9 cellular contexts compared by ENCODE assay signal in genomic region chr1:148529101-148529567, GRCh38. TPM values are rescaled to one million over a fixed set of nuclear protein-coding genes. Genes with fewer than 3 reads are reported as not detected.
A peak's percentile ranks its signal among the peaks of the same experiment; 100 is the strongest.
DNase-seq lines count a peak whose midpoint lies in the region; ATAC-seq, FAIRE-seq and TF ChIP-seq lines count a peak whose summit lies in the region.
"Not testable (repeated sequence)": the region's sequence is repeated elsewhere in the genome, so short reads cannot be mapped to it uniquely, and the experiment has no call there.
"Had no signal": no experiment of that assay in that cellular context is flagged by ENCODE, and none has a peak within 500 bp of the region (broad histone marks: within the 10 kb centered on the region; RNA-seq: fewer than 3 reads in every experiment).

No MANE protein-coding gene starts in this region.

- H2AFZ ChIP-seq in GM12878 (ENCODE audit: control insufficient read depth, low read depth, low read length) = not testable (repeated sequence)

- in situ Hi-C loops in GM12878 (cut with MboI) = not testable (repeated sequence)

- peak; percentile 25 for DNase-seq in AG09319 (ENCODE audit: extremely low read depth, low read depth)
- peak; percentile 69 for DNase-seq in HS-5 (ENCODE audit: low read depth)
- DNase-seq in Peyer's patch = peak; percentile 17 to 55 (median 35)
- peak; percentile 84 for DNase-seq in activated CD8-positive, alpha-beta T cell treated with anti-CD3 and anti-CD28 coated beads for 36 hours
- not testable (repeated sequence) for DNase-seq in GM12878 (ENCODE audit: low read depth, low spot score)
- peak; percentile 50 to 80 (median 72) for DNase-seq in naive thymus-derived CD4-positive, alpha-beta T cell
- DNase-seq in stimulated activated CD4-positive, alpha-beta T cell treated with anti-CD3 and anti-CD28 coated beads, Interleukin-4, amount 100 ng/mL, for 48 hours (ENCODE audit: low read depth in 2 of 2) = peak; percentile 49 to 67

- not testable (repeated sequence) for TF ChIP-seq CTCF in AG09319 (IDR thresholded peaks at IDR 0.05; ENCODE audit: low read depth, low read length); activated CD8-positive, alpha-beta T cell treated with anti-CD3 and anti-CD28 coated beads for 36 hours (IDR thresholded peaks at IDR 0.05); GM12878 (IDR thresholded peaks at IDR 0.05 in 2 of 3, conservative IDR thresholded peaks at IDR 0.05 in 1 of 3; ENCODE audit: control insufficient read depth in 2 of 3, extremely low read depth in 1 of 3, insufficient read depth in 1 of 3, low read depth in 3 of 3, low read length in 3 of 3); gastroesophageal sphincter (IDR thresholded peaks at IDR 0.05)
- peak in 1 of 6 experiments; percentile 4 for TF ChIP-seq CTCF in Peyer's patch (IDR thresholded peaks at IDR 0.05)

- peak overlapping the region; percentile 28 to 46 (median 38) for H3K4me3 ChIP-seq in Peyer's patch
- not testable (repeated sequence) for H3K4me3 ChIP-seq in GM12878; naive thymus-derived CD4-positive, alpha-beta T cell (ENCODE audit: low read length)
- H3K4me3 ChIP-seq in gastroesophageal sphincter = peak overlapping the region; percentile 17 to 43

- H3K79me2 ChIP-seq in GM12878 (ENCODE audit: control insufficient read depth, insufficient read depth, low read length) = not testable (repeated sequence)

- not testable (repeated sequence) for H3K36me3 ChIP-seq in Peyer's patch; GM12878 (ENCODE audit: control insufficient read depth in 2 of 2, insufficient read depth in 2 of 2, low read length in 1 of 2); gastroesophageal sphincter; naive thymus-derived CD4-positive, alpha-beta T cell (ENCODE audit: control insufficient read depth in 2 of 3, insufficient read depth in 3 of 3, low read length in 3 of 3)

- H3K4me2 ChIP-seq in GM12878 (ENCODE audit: control insufficient read depth, insufficient read depth) = not testable (repeated sequence)

- not testable (repeated sequence) for TF ChIP-seq RAD21 in GM12878 (IDR thresholded peaks at IDR 0.05; ENCODE audit: insufficient read depth, low read depth, low read length)

- intact Hi-C loops in activated CD8-positive, alpha-beta T cell treated with anti-CD3 and anti-CD28 coated beads for 36 hours (cut with micrococcal nuclease) = not testable (repeated sequence)
- intact Hi-C loops in GM12878 (cut with micrococcal nuclease; ENCODE audit: unreplicated experiment) = loop anchor here (10.0 kb wide), 1 partner anchor 194 kb away; no protein-coding TSS in a partner anchor
- intact Hi-C loops in naive thymus-derived CD4-positive, alpha-beta T cell (cut with micrococcal nuclease) = loop anchor here (10.0 kb wide), 1 partner anchor 154 kb away; no protein-coding TSS in a partner anchor

- not testable (repeated sequence) for H3K9ac ChIP-seq in GM12878 (ENCODE audit: control insufficient read depth, insufficient read depth, low read length)

- not testable (repeated sequence) for TF ChIP-seq EP300 in GM12878 (IDR thresholded peaks at IDR 0.05; ENCODE audit: borderline replicate concordance in 1 of 2, control insufficient read depth in 1 of 2, low read depth in 2 of 2, low read length in 2 of 2); gastroesophageal sphincter (IDR thresholded peaks at IDR 0.05)

- RAD21 ChIA-PET in GM12878 (lab: Charles Lee; ENCODE audit: unreplicated experiment) = not testable (repeated sequence)

- H3K9me3 Mint-ChIP-seq in activated CD8-positive, alpha-beta T cell treated with anti-CD3 and anti-CD28 coated beads for 36 hours; naive thymus-derived CD4-positive, alpha-beta T cell: not testable (repeated sequence)

- not testable (repeated sequence) for H4K20me1 ChIP-seq in GM12878 (ENCODE audit: control insufficient read depth, insufficient read depth)

- H3K4me1 Mint-ChIP-seq in activated CD8-positive, alpha-beta T cell treated with anti-CD3 and anti-CD28 coated beads for 36 hours (ENCODE audit: low read depth); naive thymus-derived CD4-positive, alpha-beta T cell: not testable (repeated sequence)

- H3K9me3 ChIP-seq in Peyer's patch; GM12878 (replicated peaks; ENCODE audit: control insufficient read depth, insufficient read depth, low read length); gastroesophageal sphincter; naive thymus-derived CD4-positive, alpha-beta T cell (ENCODE audit: control insufficient read depth in 2 of 3, low read length in 3 of 3): not testable (repeated sequence)

- WGBS in GM12878 (ENCODE audit: insufficient coverage, insufficient replicate concordance, low lambda C conversion rate, missing lambda C conversion rate) = 17% methylated on average over 15 of the region's 25 CpGs
- WGBS in gastroesophageal sphincter (ENCODE audit: low coverage in 1 of 2), 2 donors = 0% methylated on average over 4 of the region's 25 CpGs

- not testable (repeated sequence) for BruUV-seq in GM12878 (replicated peaks; lab: Mats Ljungman, UMichigan)

- H3K27me3 ChIP-seq in Peyer's patch; GM12878 (replicated peaks in 1 of 2; ENCODE audit: control insufficient read depth in 2 of 2, insufficient read depth in 2 of 2, low read length in 1 of 2); gastroesophageal sphincter; naive thymus-derived CD4-positive, alpha-beta T cell (ENCODE audit: control insufficient read depth in 2 of 2, insufficient read depth in 2 of 2, low read length in 2 of 2): not testable (repeated sequence)

- TF ChIP-seq POLR2A in Peyer's patch (IDR thresholded peaks at IDR 0.05); GM12878 (IDR thresholded peaks at IDR 0.05; ENCODE audit: low read depth, low read length); gastroesophageal sphincter (IDR thresholded peaks at IDR 0.05): not testable (repeated sequence)

- H3K36me3 Mint-ChIP-seq in activated CD8-positive, alpha-beta T cell treated with anti-CD3 and anti-CD28 coated beads for 36 hours (ENCODE audit: low read depth); naive thymus-derived CD4-positive, alpha-beta T cell: not testable (repeated sequence)

- SMC1A ChIA-PET in GM12878 (lab: Charles Lee; ENCODE audit: uncharacterized antibody, unreplicated experiment) = not testable (repeated sequence)

- not testable (repeated sequence) for FAIRE-seq in GM12878 (lab: Jason Lieb, UNC)

- H3K4me3 Mint-ChIP-seq in activated CD8-positive, alpha-beta T cell treated with anti-CD3 and anti-CD28 coated beads for 36 hours = peak overlapping the region; percentile 66
- H3K4me3 Mint-ChIP-seq in naive thymus-derived CD4-positive, alpha-beta T cell = peak overlapping the region; percentile 69 to 89 (median 80)

- H3K27me3 Mint-ChIP-seq in activated CD8-positive, alpha-beta T cell treated with anti-CD3 and anti-CD28 coated beads for 36 hours; naive thymus-derived CD4-positive, alpha-beta T cell: not testable (repeated sequence)

- not testable (repeated sequence) for H3K4me1 ChIP-seq in Peyer's patch; GM12878 (ENCODE audit: control insufficient read depth, insufficient read depth, low read length); gastroesophageal sphincter; naive thymus-derived CD4-positive, alpha-beta T cell (ENCODE audit: control insufficient read depth in 2 of 2, insufficient read depth in 2 of 2, low read length in 2 of 2)

- POLR2A ChIA-PET in activated CD8-positive, alpha-beta T cell treated with anti-CD3 and anti-CD28 coated beads for 36 hours (lab: Charles Lee); GM12878 (lab: Charles Lee); naive thymus-derived CD4-positive, alpha-beta T cell (lab: Charles Lee): not testable (repeated sequence)

- not testable (repeated sequence) for ATAC-seq in activated CD8-positive, alpha-beta T cell treated with anti-CD3 and anti-CD28 coated beads for 36 hours; GM12878; gastroesophageal sphincter; naive thymus-derived CD4-positive, alpha-beta T cell

- H3K27ac ChIP-seq in Peyer's patch (peak overlapping the region in 3 of 4 donors; percentile 9 to 52 (median 44)), gastroesophageal sphincter (peak overlapping the region; percentile 6 to 71 (median 64))
- H3K27ac ChIP-seq in GM12878 (ENCODE audit: control insufficient read depth, insufficient read depth) = not testable (repeated sequence)
- H3K27ac ChIP-seq in naive thymus-derived CD4-positive, alpha-beta T cell (ENCODE audit: low read depth, low read length) = peak overlapping the region; percentile 14

- peak overlapping the region; percentile 70 for H3K27ac Mint-ChIP-seq in activated CD8-positive, alpha-beta T cell treated with anti-CD3 and anti-CD28 coated beads for 36 hours
- peak overlapping the region; percentile 74 to 95 (median 92) for H3K27ac Mint-ChIP-seq in naive thymus-derived CD4-positive, alpha-beta T cell

- CTCF ChIA-PET in activated CD8-positive, alpha-beta T cell treated with anti-CD3 and anti-CD28 coated beads for 36 hours (lab: Charles Lee); GM12878 (lab: Yijun Ruan, JAX); naive thymus-derived CD4-positive, alpha-beta T cell (lab: Charles Lee): not testable (repeated sequence)

RNA-seq across cellular contexts. Expression of gene PPIAL4G, which starts 46.0 kb away (rescaled TPM):
- total RNA-seq in Peyer's patch = not detected
- under 1 TPM in 1 of 2 experiments, not detected in 1; 0.07 TPM for total RNA-seq in activated CD8-positive, alpha-beta T cell treated with anti-CD3 and anti-CD28 coated beads for 36 hours
- not detected in 2 replicates for total RNA-seq in GM12878 (2013; cell fraction: nucleolus; rRNA removed)
- not detected in 2 replicates for total RNA-seq in GM12878 (2014; rRNA removed)
- not detected in 2 replicates for total RNA-seq in GM12878 (2014; rRNA removed; fragmentation: Illumina TruSeq; extraction: Trizol)
- total RNA-seq in GM12878 (2021) = not detected in 2 replicates
- not detected for polyA plus RNA-seq in GM12878 (2011; ENCODE audit: low read depth)
- polyA plus RNA-seq in GM12878 (2011; rRNA removed) = not detected in 2 replicates
- not detected in 2 replicates for polyA plus RNA-seq in GM12878 (2011; cell fraction: cytosol; rRNA removed)
- not detected in 2 replicates for polyA plus RNA-seq in GM12878 (2011; cell fraction: nucleus; rRNA removed)
- not detected in 2 replicates for polyA plus RNA-seq in GM12878 (2012)
- polyA plus RNA-seq in GM12878 (2014; fragmentation: Illumina TruSeq; extraction: Trizol) = not detected in 2 replicates
- polyA plus RNA-seq in GM12878 (2014; fragmentation: Nextera tagmentation; extraction: Ambion mirVana) = not detected
- polyA plus RNA-seq in GM12878 (2014; rRNA removed) = not detected in 2 replicates
- not detected for polyA plus RNA-seq in GM12878 (2016; fragmentation: Nextera tagmentation; extraction: Ambion mirVana)
- polyA minus RNA-seq in GM12878 (2011; rRNA and poly(A)+ RNA removed) = not detected in 2 replicates
- polyA minus RNA-seq in GM12878 (2011; cell fraction: cytosol; rRNA and poly(A)+ RNA removed) = not detected in 2 replicates
- not detected in 2 replicates for polyA minus RNA-seq in GM12878 (2011; cell fraction: nucleus; rRNA and poly(A)+ RNA removed)
- not detected for total RNA-seq in gastroesophageal sphincter
- total RNA-seq in naive thymus-derived CD4-positive, alpha-beta T cell = 1 to 10 TPM in 2 of 5 experiments, under 1 TPM in 3; 0.27 to 5.8 (median 0.94) TPM
- polyA plus RNA-seq in naive thymus-derived CD4-positive, alpha-beta T cell = under 1 TPM; 0.05 to 0.09 TPM
- polyA plus RNA-seq: BJ had no signal
